ENCODE assay signal across 10 cellular contexts in the genomic region with DNA sequence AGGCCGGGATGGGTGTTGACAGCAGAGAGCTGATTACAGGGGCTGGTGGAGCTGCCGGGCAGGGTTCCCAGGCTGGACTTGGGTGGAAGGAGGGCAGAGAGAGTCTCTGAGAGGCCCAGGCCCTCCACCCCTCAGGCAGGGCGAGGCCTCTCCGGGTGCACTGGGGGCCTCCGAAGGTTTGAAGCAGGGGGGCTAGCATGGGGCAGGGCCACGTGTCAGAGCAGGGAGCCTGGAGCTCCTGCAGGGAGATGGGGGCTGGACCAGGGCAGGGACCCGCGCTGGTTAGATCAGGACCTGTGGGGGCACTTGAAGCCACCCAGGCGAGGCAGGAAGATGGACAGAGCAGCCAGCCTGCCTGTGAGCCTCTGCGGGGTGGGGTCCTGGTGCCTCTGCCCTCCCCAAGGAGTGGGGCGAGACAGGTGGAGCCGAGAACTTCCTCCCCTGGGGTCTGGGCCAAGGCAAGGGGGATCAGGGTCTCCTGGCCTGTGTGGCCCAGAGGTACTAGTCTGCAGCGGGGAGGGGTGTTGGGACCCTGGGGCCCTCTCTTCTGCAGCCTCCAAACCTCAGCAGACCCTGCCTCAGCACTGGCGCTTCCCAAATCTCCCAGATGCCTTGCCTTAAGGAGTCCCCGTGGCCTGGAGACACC. TPM values are rescaled to one million over a fixed set of nuclear protein-coding genes. Genes with fewer than 3 reads are reported as not detected.
DNase-seq lines count a peak whose midpoint lies in the region; ATAC-seq, FAIRE-seq and TF ChIP-seq lines count a peak whose summit lies in the region.
"Had no signal": no experiment of that assay in that cellular context is flagged by ENCODE, and none has a peak within 500 bp of the region (broad histone marks: within the 10 kb centered on the region; RNA-seq: fewer than 3 reads in every experiment).

No MANE protein-coding gene starts in this region.

- H2BK15ac ChIP-seq in H1 (ENCODE audit: low read length): peak overlapping the region; percentile 46; the same call in 1 of the 2 replicates

- CTCF ChIA-PET in PC-3 (lab: Charles Lee) (no interaction called here), H1 (lab: Charles Lee; ENCODE audit: partially characterized antibody) (interaction anchor here (0.6 to 2.4 kb wide), 6 partner anchors 13 to 449 kb away, joined by 3 to 9 read pairs (median 5); no protein-coding TSS in a partner anchor)

- no peaks in the 10 kb centered on the region for H3K4me1 ChIP-seq in CD4-positive, CD25-positive, alpha-beta regulatory T cell (ENCODE audit: control insufficient read depth, insufficient read depth, low read length, poor library complexity, severe bottlenecking)
- H3K4me1 ChIP-seq in PC-3 (ENCODE audit: insufficient read depth, low read length) (no peaks in the 10 kb centered on the region), H1 (replicated peaks in 1 of 4; ENCODE audit: control insufficient read depth in 3 of 4, insufficient read depth in 4 of 4, low read length in 3 of 4) (peaks cover 0 to 9% (median 0%) of the 10 kb centered on the region in 4 experiments; a peak in 2 of 7 replicates), neural progenitor cell (no peaks in the 10 kb centered on the region)

- H2AK5ac ChIP-seq in H1 (ENCODE audit: low read depth, low read length): 0 out of 2 replicates have a peak overlapping the region, but pooled peaks have one; percentile 39

- H3K9ac ChIP-seq in PC-3 (ENCODE audit: low read length): peak overlapping the region; percentile 15; the same call in 1 of the 2 replicates
- H3K9ac ChIP-seq in H1 (replicated peaks in 1 of 4; ENCODE audit: extremely low read depth in 1 of 4, low read depth in 3 of 4, low read length in 3 of 4): no peak overlapping the region
- no peak overlapping the region for H3K9ac ChIP-seq in neural progenitor cell

- no peak for FAIRE-seq in H1 (lab: Jason Lieb, UNC)
- FAIRE-seq: HTR-8/SVneo had no signal

- H3K4me2 ChIP-seq in PC-3 (ENCODE audit: low read length) (peak overlapping the region; percentile 86), H1 (ENCODE audit: insufficient read depth in 1 of 2, low read depth in 2 of 2, low read length in 2 of 2) (peak overlapping the region; percentile 65 to 93), neural progenitor cell (peak overlapping the region; percentile 83)

- intact Hi-C loops in PC-3 (cut with micrococcal nuclease) (no loop called here), left colon (cut with DNase I, micrococcal nuclease) (no loop called here)

- H2BK5ac ChIP-seq in H1 (ENCODE audit: low read depth, low read length): no peak overlapping the region

- H4K5ac ChIP-seq in H1 (ENCODE audit: insufficient read length, low read depth, low read length): no peak overlapping the region

- H3K9me3 ChIP-seq in CD4-positive, CD25-positive, alpha-beta regulatory T cell (ENCODE audit: control insufficient read depth in 2 of 2, low read length in 2 of 2): no peaks in the 10 kb centered on the region
- no peaks in the 10 kb centered on the region for H3K9me3 ChIP-seq in PC-3 (ENCODE audit: low read length)
- peaks cover 0 to 2% of the 10 kb centered on the region in 2 experiments; a peak in 1 of 4 replicates for H3K9me3 ChIP-seq in H1 (ENCODE audit: insufficient read depth in 2 of 2, low read depth in 1 of 2, low read length in 1 of 2)
- H3K9me3 ChIP-seq in neural progenitor cell (ENCODE audit: low read depth): no peaks in the 10 kb centered on the region

- no peak overlapping the region for H3K23ac ChIP-seq in H1 (ENCODE audit: insufficient read length)

- no TSS peak for BruUV-seq in PC-3 (replicated peaks; lab: Mats Ljungman, UMichigan)

- no peak overlapping the region for H3K56ac ChIP-seq in H1 (replicated peaks; ENCODE audit: insufficient read length, low read depth, low read length)

- WGBS in H1 (ENCODE audit: extremely low coverage in 1 of 2, insufficient coverage in 1 of 2, insufficient read length in 1 of 2, insufficient replicate concordance in 2 of 2, low coverage in 1 of 2, low lambda C conversion rate in 2 of 2, missing lambda C conversion rate in 1 of 2), 2 experiments: 79% methylated on average over 15 of the region's 15 CpGs; no CpG with 5 or more reads in 1 of the 2 experiments

- H3K9me3 Mint-ChIP-seq in CD4-positive, CD25-positive, alpha-beta regulatory T cell: no peaks in the 10 kb centered on the region
- H3K9me3 Mint-ChIP-seq in neural progenitor cell: no peaks in the 10 kb centered on the region

- TF ChIP-seq CTCF in PC-3 (conservative IDR thresholded peaks at IDR 0.05; ENCODE audit: low read depth, low read length) (no peak), H1 (IDR thresholded peaks at IDR 0.05; ENCODE audit: control extremely low read depth in 1 of 3, insufficient read depth in 1 of 3, low read depth in 1 of 3, low read length in 3 of 3) (no peak), neural progenitor cell (IDR thresholded peaks at IDR 0.05) (no peak)

- no peak overlapping the region for H4K8ac ChIP-seq in H1 (ENCODE audit: extremely low read depth, insufficient read depth, low read length)

- H3K79me1 ChIP-seq in H1 (ENCODE audit: low read depth, low read length): no peaks in the 10 kb centered on the region

- H2BK20ac ChIP-seq in H1 (ENCODE audit: low read length): no peak overlapping the region

- no peak overlapping the region for H3K27ac Mint-ChIP-seq in CD4-positive, CD25-positive, alpha-beta regulatory T cell
- no peak overlapping the region for H3K27ac Mint-ChIP-seq in neural progenitor cell

- TF ChIP-seq EP300 in H1 (IDR thresholded peaks at IDR 0.05; ENCODE audit: borderline replicate concordance in 1 of 2, low read depth in 2 of 2, low read length in 2 of 2): no peak

- peaks cover 5% of the 10 kb centered on the region; the same call in 1 of the 2 replicates for H3K23me2 ChIP-seq in H1 (ENCODE audit: low read depth, low read length)

- no peak overlapping the region for H3K4ac ChIP-seq in H1 (replicated peaks; ENCODE audit: insufficient read length, low read depth, low read length)

- peak overlapping the region; percentile 63; the same call in 1 of the 2 replicates for H2AFZ ChIP-seq in PC-3 (ENCODE audit: low read length)
- no peak overlapping the region for H2AFZ ChIP-seq in H1 (ENCODE audit: low read length)
- H2AFZ ChIP-seq in neural progenitor cell (replicated peaks): peak overlapping the region; percentile 89

- H3K4me3 ChIP-seq in CD4-positive, CD25-positive, alpha-beta regulatory T cell (ENCODE audit: low read depth, low read length): no peak overlapping the region
- peak overlapping the region; percentile 68 for H3K4me3 ChIP-seq in PC-3 (ENCODE audit: low read length)
- peak overlapping the region; percentile 47 to 67 (median 50); a peak in 7 of 8 replicates for H3K4me3 ChIP-seq in H1 (ENCODE audit: extremely low read depth in 1 of 4, insufficient read depth in 2 of 4, low read depth in 3 of 4, low read length in 4 of 4)
- peak overlapping the region; percentile 56 for H3K4me3 ChIP-seq in neural progenitor cell

- TF ChIP-seq POLR2A in H1 (IDR thresholded peaks at IDR 0.05; ENCODE audit: control extremely low read depth in 1 of 2, low read depth in 2 of 2, low read length in 2 of 2): no peak

- H2BK120ac ChIP-seq in H1 (replicated peaks; ENCODE audit: low read depth, low read length): no peak overlapping the region

- no peaks in the 10 kb centered on the region for H3F3A ChIP-seq in PC-3 (ENCODE audit: low read length, unreplicated experiment)
- peaks cover 13% of the 10 kb centered on the region for H3F3A ChIP-seq in neural progenitor cell (ENCODE audit: low read depth)

- DNase-seq in CD4-positive, CD25-positive, alpha-beta regulatory T cell: no peak
- DNase-seq in PC-3 (no peak), H1 (ENCODE audit: low read depth in 1 of 2, low spot score in 2 of 2) (no peak), neural progenitor cell (ENCODE audit: low spot score) (no peak), NOMO-1 (lab: John Stamatoyannopoulos, UW; ENCODE audit: unreplicated experiment in 2 of 2) (no peak), left colon (no peak), NCI-H1092 treated with DMSO at 0.1 percent for 48 hours (lab: John Stamatoyannopoulos, UW) (no peak)
- DNase-seq: stimulated activated CD8-positive, alpha-beta memory T cell treated with anti-CD3 and anti-CD28 coated beads, Interleukin-4, amount 100 ng/mL, for 48 hours had no signal

- H4K20me1 ChIP-seq in PC-3 (ENCODE audit: low read length): no peaks in the 10 kb centered on the region
- H4K20me1 ChIP-seq in H1 (replicated peaks in 1 of 2; ENCODE audit: control insufficient read depth in 1 of 2, insufficient read depth in 2 of 2, low read length in 2 of 2): peaks cover 0 to 3% of the 10 kb centered on the region in 2 experiments
- H4K20me1 ChIP-seq in neural progenitor cell (ENCODE audit: low read depth): no peaks in the 10 kb centered on the region

- no peaks in the 10 kb centered on the region for H3K36me3 Mint-ChIP-seq in CD4-positive, CD25-positive, alpha-beta regulatory T cell
- no peaks in the 10 kb centered on the region for H3K36me3 Mint-ChIP-seq in neural progenitor cell

- no peak overlapping the region for H3K27ac ChIP-seq in CD4-positive, CD25-positive, alpha-beta regulatory T cell (ENCODE audit: insufficient read depth, low read length, poor library complexity, severe bottlenecking)
- H3K27ac ChIP-seq in PC-3 (ENCODE audit: low read length) (no peak overlapping the region), H1 (ENCODE audit: low read depth, low read length) (no peak overlapping the region), neural progenitor cell (no peak overlapping the region)

- H3K4me3 Mint-ChIP-seq in CD4-positive, CD25-positive, alpha-beta regulatory T cell: peak overlapping the region; percentile 10 to 76 (median 54)
- peak overlapping the region; percentile 86 for H3K4me3 Mint-ChIP-seq in neural progenitor cell

- ATAC-seq in CD4-positive, CD25-positive, alpha-beta regulatory T cell (ENCODE audit: low read depth in 2 of 2): no peak
- ATAC-seq in PC-3 (no peak), left colon (no peak), GM19467 (IDR thresholded peaks at IDR 0.05; ENCODE audit: unreplicated experiment) (no peak)

- no peaks in the 10 kb centered on the region for H3K9me2 ChIP-seq in PC-3 (replicated peaks; ENCODE audit: low read length)

- no peak overlapping the region for H3K14ac ChIP-seq in H1 (ENCODE audit: insufficient read length)

- no peak for TF ChIP-seq RAD21 in H1 (IDR thresholded peaks at IDR 0.05 in 1 of 2, conservative IDR thresholded peaks at IDR 0.05 in 1 of 2; ENCODE audit: low read depth in 2 of 2, low read length in 2 of 2)

- peaks cover 56% of the 10 kb centered on the region for H3K27me3 Mint-ChIP-seq in CD4-positive, CD25-positive, alpha-beta regulatory T cell
- peaks cover 24% of the 10 kb centered on the region for H3K27me3 Mint-ChIP-seq in neural progenitor cell (ENCODE audit: insufficient read depth, low read depth)

- no peak overlapping the region for H3K18ac ChIP-seq in H1 (ENCODE audit: extremely low read depth, low read length)

- H4K91ac ChIP-seq in H1 (replicated peaks; ENCODE audit: insufficient read length, low read length): no peak overlapping the region

- H3K79me2 ChIP-seq in PC-3 (ENCODE audit: low read length): no peaks in the 10 kb centered on the region; the same call in 1 of the 2 replicates
- H3K79me2 ChIP-seq in H1 (ENCODE audit: control insufficient read depth in 1 of 2, insufficient read depth in 2 of 2, low read length in 2 of 2): no peaks in the 10 kb centered on the region
- H3K79me2 ChIP-seq in neural progenitor cell (ENCODE audit: low read depth): no peaks in the 10 kb centered on the region

- 0 out of 2 replicates have a peak overlapping the region, but pooled peaks have one; percentile 50 for H2BK12ac ChIP-seq in H1 (ENCODE audit: low read depth, low read length)

- H3K36me3 ChIP-seq in CD4-positive, CD25-positive, alpha-beta regulatory T cell (ENCODE audit: control insufficient read depth, insufficient read depth, low read length): no peaks in the 10 kb centered on the region
- H3K36me3 ChIP-seq in PC-3 (ENCODE audit: low read depth, low read length) (no peaks in the 10 kb centered on the region), H1 (ENCODE audit: control insufficient read depth in 2 of 4, insufficient read depth in 4 of 4, low read length in 3 of 4) (no peaks in the 10 kb centered on the region), neural progenitor cell (no peaks in the 10 kb centered on the region)

- POLR2A ChIA-PET in PC-3 (lab: Charles Lee; ENCODE audit: unreplicated experiment) (no interaction called here), H1 (lab: Charles Lee; ENCODE audit: partially characterized antibody) (interaction anchor here (0.5 to 1.5 kb wide), 6 partner anchors 13 to 141 kb away, joined by 3 to 4 read pairs (median 4); no protein-coding TSS in a partner anchor)

- H3K4me1 Mint-ChIP-seq in CD4-positive, CD25-positive, alpha-beta regulatory T cell: peaks cover 0 to 10% (median 2%) of the 10 kb centered on the region in 4 donors
- H3K4me1 Mint-ChIP-seq in neural progenitor cell: peaks cover 14% of the 10 kb centered on the region

- H3K27me3 ChIP-seq in CD4-positive, CD25-positive, alpha-beta regulatory T cell (ENCODE audit: control insufficient read depth, insufficient read depth, low read length): peaks cover 4% of the 10 kb centered on the region
- no peaks in the 10 kb centered on the region for H3K27me3 ChIP-seq in PC-3 (ENCODE audit: low read length)
- H3K27me3 ChIP-seq in H1 (replicated peaks in 1 of 4; ENCODE audit: control insufficient read depth in 3 of 4, extremely low read depth in 1 of 4, insufficient read depth in 3 of 4, low read length in 3 of 4): peaks cover 4 to 25% (median 16%) of the 10 kb centered on the region in 4 experiments
- H3K27me3 ChIP-seq in neural progenitor cell: peaks cover 52% of the 10 kb centered on the region

RNA-seq across cellular contexts. Expression of a gene that starts 0.9 kb away (rescaled TPM):
- total RNA-seq in CD4-positive, CD25-positive, alpha-beta regulatory T cell: not detected
- polyA plus RNA-seq in CD4-positive, CD25-positive, alpha-beta regulatory T cell: not detected
- total RNA-seq in PC-3 (2014; rRNA removed) (9.4 and 11.9 TPM in 2 replicates), neural progenitor cell (ENCODE audit: low replicate concordance) (0.88 and 1.9 TPM in 2 replicates), left colon (under 1 TPM; 0.09 to 0.14 TPM)
- total RNA-seq in H1 (2021; fragmentation: NEBNext Ultra II Directional; extraction: Animal tissue kit (Norgen Biotek cat#: 25700)): 5.0 and 5.4 TPM in 2 replicates
- 3.5 and 6.0 TPM in 2 replicates for polyA plus RNA-seq in H1 (2011; rRNA removed)
- polyA plus RNA-seq in H1 (2011; cell fraction: cytosol; rRNA removed): 4.2 TPM
- polyA plus RNA-seq in H1 (2011; cell fraction: nucleus; rRNA removed): 8.3 TPM
- 3.9 to 6.9 TPM (median 5.9 TPM) in 4 replicates for polyA plus RNA-seq in H1 (2012, experiment 1 of 2)
- polyA plus RNA-seq in H1 (2012, experiment 2 of 2): 4.1 TPM
- polyA plus RNA-seq in H1 (2013, experiment 1 of 2): 4.8 TPM
- polyA plus RNA-seq in H1 (2013, experiment 2 of 2): 5.1 TPM
- polyA minus RNA-seq in H1 (2011; rRNA and poly(A)+ RNA removed): 0.78 and 0.91 TPM in 2 replicates
- polyA minus RNA-seq in H1 (2011; cell fraction: cytosol; rRNA and poly(A)+ RNA removed): 2.8 TPM
- 2.8 TPM for polyA minus RNA-seq in H1 (2011; cell fraction: nucleus; rRNA and poly(A)+ RNA removed)

RNA-seq across cellular contexts. Expression of a gene that starts 14.3 kb away (rescaled TPM):
- total RNA-seq in CD4-positive, CD25-positive, alpha-beta regulatory T cell: 115 TPM
- polyA plus RNA-seq in CD4-positive, CD25-positive, alpha-beta regulatory T cell: 10 to 100 TPM; 33.0 to 47.6 (median 38.5) TPM
- total RNA-seq in PC-3 (2014; rRNA removed) (53.4 and 59.8 TPM in 2 replicates), neural progenitor cell (ENCODE audit: low replicate concordance) (15.4 and 37.4 TPM in 2 replicates), left colon (10 to 100 TPM; 46.4 to 63.5 TPM)
- 57.5 and 60.0 TPM in 2 replicates for total RNA-seq in H1 (2021; fragmentation: NEBNext Ultra II Directional; extraction: Animal tissue kit (Norgen Biotek cat#: 25700))
- polyA plus RNA-seq in H1 (2011; rRNA removed): 44.2 and 88.8 TPM in 2 replicates
- polyA plus RNA-seq in H1 (2011; cell fraction: cytosol; rRNA removed): 59.7 TPM
- polyA plus RNA-seq in H1 (2011; cell fraction: nucleus; rRNA removed): 170 TPM
- 38.3 to 63.0 TPM (median 60.8 TPM) in 4 replicates for polyA plus RNA-seq in H1 (2012, experiment 1 of 2)
- polyA plus RNA-seq in H1 (2012, experiment 2 of 2): 46.4 TPM
- polyA plus RNA-seq in H1 (2013, experiment 1 of 2): 46.6 TPM
- polyA plus RNA-seq in H1 (2013, experiment 2 of 2): 45.5 TPM
- 17.2 and 19.0 TPM in 2 replicates for polyA minus RNA-seq in H1 (2011; rRNA and poly(A)+ RNA removed)
- 23.3 TPM for polyA minus RNA-seq in H1 (2011; cell fraction: cytosol; rRNA and poly(A)+ RNA removed)
- polyA minus RNA-seq in H1 (2011; cell fraction: nucleus; rRNA and poly(A)+ RNA removed): 30.3 TPM

RNA-seq across cellular contexts. Expression of a gene that starts 29.4 kb away (rescaled TPM):
- 31.9 TPM for total RNA-seq in CD4-positive, CD25-positive, alpha-beta regulatory T cell
- 1 to 10 TPM; 1.8 to 6.5 (median 3.3) TPM for polyA plus RNA-seq in CD4-positive, CD25-positive, alpha-beta regulatory T cell
- total RNA-seq in PC-3 (2014; rRNA removed) (32.8 and 37.4 TPM in 2 replicates), neural progenitor cell (ENCODE audit: low replicate concordance) (7.6 and 20.8 TPM in 2 replicates), left colon (10 to 100 TPM; 21.9 to 29.6 TPM)
- 16.8 and 18.6 TPM in 2 replicates for total RNA-seq in H1 (2021; fragmentation: NEBNext Ultra II Directional; extraction: Animal tissue kit (Norgen Biotek cat#: 25700))
- polyA plus RNA-seq in H1 (2011; rRNA removed): 25.1 and 34.1 TPM in 2 replicates
- polyA plus RNA-seq in H1 (2011; cell fraction: cytosol; rRNA removed): 30.9 TPM
- 69.8 TPM for polyA plus RNA-seq in H1 (2011; cell fraction: nucleus; rRNA removed)
- polyA plus RNA-seq in H1 (2012, experiment 1 of 2): 12.9 to 24.6 TPM (median 20.6 TPM) in 4 replicates
- 13.2 TPM for polyA plus RNA-seq in H1 (2012, experiment 2 of 2)
- polyA plus RNA-seq in H1 (2013, experiment 1 of 2): 16.6 TPM
- 14.1 TPM for polyA plus RNA-seq in H1 (2013, experiment 2 of 2)
- polyA minus RNA-seq in H1 (2011; rRNA and poly(A)+ RNA removed): 6.4 and 7.1 TPM in 2 replicates
- 6.4 TPM for polyA minus RNA-seq in H1 (2011; cell fraction: cytosol; rRNA and poly(A)+ RNA removed)
- polyA minus RNA-seq in H1 (2011; cell fraction: nucleus; rRNA and poly(A)+ RNA removed): 9.8 TPM
